In genomic region chr6:31651602-31652191, GRCh38 we compare ENCODE assay signal across 8 cellular contexts. TPM values are rescaled to one million over a fixed set of nuclear protein-coding genes. Genes with fewer than 3 reads are reported as not detected.
A peak's percentile ranks its signal among the peaks of the same experiment; 100 is the strongest.
DNase-seq lines count a peak whose midpoint lies in the region; ATAC-seq and TF ChIP-seq lines count a peak whose summit lies in the region.

No MANE protein-coding gene starts in this region.

- H3K4me3 ChIP-seq in SJCRH30 (peak overlapping the region; percentile 99), duodenal mucosa (ENCODE audit: low read depth in 1 of 2, low read length in 2 of 2) (peak overlapping the region; percentile 77 to 96), lower lobe of right lung (peak overlapping the region; percentile 87), thymus (ENCODE audit: low read length) (peak overlapping the region; percentile 72)

- CTCF ChIA-PET in activated CD4-positive, alpha-beta T cell treated with anti-CD3 and anti-CD28 coated beads for 36 hours (lab: Charles Lee): interaction anchor here (0.6 to 5.8 kb wide), 13 partner anchors 10 to 544 kb away, joined by 3 to 39 read pairs (median 4); partner anchors contain the start of genes C6orf47, GPANK1, HSPA1B and LY6G5B

- no peaks in the 10 kb centered on the region for H3K27me3 Mint-ChIP-seq in activated CD4-positive, alpha-beta T cell treated with anti-CD3 and anti-CD28 coated beads for 36 hours
- H3K27me3 Mint-ChIP-seq in IgD-negative memory B cell: no peaks in the 10 kb centered on the region

- H3K27ac ChIP-seq in SJCRH30 (peak overlapping the region; percentile 97), duodenal mucosa (ENCODE audit: low read depth, low read length) (peak overlapping the region; percentile 100), lower lobe of right lung (peak overlapping the region; percentile 96), thymus (ENCODE audit: low read depth) (peak overlapping the region; percentile 97)

- peaks cover 28% of the 10 kb centered on the region for H3K4me1 Mint-ChIP-seq in activated CD4-positive, alpha-beta T cell treated with anti-CD3 and anti-CD28 coated beads for 36 hours
- peaks cover 18 to 30% (median 23%) of the 10 kb centered on the region in 3 donors for H3K4me1 Mint-ChIP-seq in IgD-negative memory B cell

- peak overlapping the region; percentile 89 to 92 for H3K9ac ChIP-seq in duodenal mucosa (ENCODE audit: low read depth in 1 of 2, low read length in 2 of 2)

- peak; percentile 76 for DNase-seq in activated CD4-positive, alpha-beta T cell treated with anti-CD3 and anti-CD28 coated beads for 36 hours
- DNase-seq in activated CD4-positive, alpha-beta T cell treated with anti-CD3 and anti-CD28 coated beads for 4 hours: no peak
- no peak for DNase-seq in SJCRH30
- no peak for DNase-seq in lower lobe of right lung

- H3K9me3 ChIP-seq in SJCRH30 (replicated peaks) (no peaks in the 10 kb centered on the region), duodenal mucosa (ENCODE audit: control insufficient read depth in 1 of 2, low read length in 2 of 2) (no peaks in the 10 kb centered on the region), lower lobe of right lung (no peaks in the 10 kb centered on the region), thymus (ENCODE audit: control insufficient read depth) (no peaks in the 10 kb centered on the region)

- TF ChIP-seq CTCF in lower lobe of right lung (IDR thresholded peaks at IDR 0.05): no peak

- no peaks in the 10 kb centered on the region for H3K9me3 Mint-ChIP-seq in activated CD4-positive, alpha-beta T cell treated with anti-CD3 and anti-CD28 coated beads for 36 hours (ENCODE audit: low read depth)
- H3K9me3 Mint-ChIP-seq in IgD-negative memory B cell: no peaks in the 10 kb centered on the region

- WGBS in thymus: 5% methylated on average over 29 of the region's 29 CpGs

- no peaks in the 10 kb centered on the region for H3K27me3 ChIP-seq in SJCRH30
- H3K27me3 ChIP-seq in duodenal mucosa (ENCODE audit: control insufficient read depth in 1 of 2, insufficient read depth in 2 of 2, low read length in 2 of 2): no peaks in the 10 kb centered on the region
- no peaks in the 10 kb centered on the region for H3K27me3 ChIP-seq in lower lobe of right lung (ENCODE audit: low read depth)
- H3K27me3 ChIP-seq in thymus (ENCODE audit: control insufficient read depth, insufficient read depth): no peaks in the 10 kb centered on the region

- POLR2A ChIA-PET in activated CD4-positive, alpha-beta T cell treated with anti-CD3 and anti-CD28 coated beads for 36 hours (lab: Charles Lee): interaction anchor here (0.6 to 6.0 kb wide), 15 partner anchors 10 to 307 kb away, joined by 3 to 72 read pairs (median 4); partner anchors contain the start of genes ABHD16A, AIF1, C6orf47 and CLIC1

- H3K36me3 Mint-ChIP-seq in activated CD4-positive, alpha-beta T cell treated with anti-CD3 and anti-CD28 coated beads for 36 hours (ENCODE audit: low read depth): peaks cover 41% of the 10 kb centered on the region
- H3K36me3 Mint-ChIP-seq in IgD-negative memory B cell: peaks cover 7% of the 10 kb centered on the region

- H3K36me3 ChIP-seq in SJCRH30: peaks cover 20% of the 10 kb centered on the region; the same call in 1 of the 2 replicates
- H3K36me3 ChIP-seq in duodenal mucosa (ENCODE audit: control insufficient read depth in 1 of 2, insufficient read depth in 2 of 2, low read length in 2 of 2): peaks cover 21 to 43% of the 10 kb centered on the region in 2 donors
- peaks cover 58% of the 10 kb centered on the region for H3K36me3 ChIP-seq in lower lobe of right lung
- peaks cover 31% of the 10 kb centered on the region for H3K36me3 ChIP-seq in thymus (ENCODE audit: control insufficient read depth, insufficient read depth)

- H3K27ac Mint-ChIP-seq in activated CD4-positive, alpha-beta T cell treated with anti-CD3 and anti-CD28 coated beads for 36 hours: peak overlapping the region; percentile 96
- peak overlapping the region; percentile 98 to 100 (median 100) for H3K27ac Mint-ChIP-seq in IgD-negative memory B cell

- peak; percentile 62 for ATAC-seq in activated CD4-positive, alpha-beta T cell treated with anti-CD3 and anti-CD28 coated beads for 36 hours
- ATAC-seq in GM21723 (IDR thresholded peaks at IDR 0.05; ENCODE audit: unreplicated experiment) (peak; percentile 18), lower lobe of right lung (peak; percentile 79 to 82)

- intact Hi-C loops in activated CD4-positive, alpha-beta T cell treated with anti-CD3 and anti-CD28 coated beads for 36 hours (cut with DNase I, micrococcal nuclease): loop anchor here (1.0 to 5.0 kb wide), 20 partner anchors 9 to 1095 kb away; partner anchors contain the start of genes ABHD16A (in 2 of the 2), C6orf47 (in 2 of the 2), PRRC2A (in 2 of the 2) and AGPAT1 (in 1 of the 2)
- intact Hi-C loops in lower lobe of right lung (cut with DNase I): no loop called here

- peak overlapping the region; percentile 88 for H3K4me3 Mint-ChIP-seq in activated CD4-positive, alpha-beta T cell treated with anti-CD3 and anti-CD28 coated beads for 36 hours
- peak overlapping the region; percentile 94 to 98 (median 97) for H3K4me3 Mint-ChIP-seq in IgD-negative memory B cell

- no peaks in the 10 kb centered on the region for H3K4me1 ChIP-seq in SJCRH30
- peaks cover 25 to 31% of the 10 kb centered on the region in 2 donors for H3K4me1 ChIP-seq in duodenal mucosa (ENCODE audit: control insufficient read depth in 1 of 2, insufficient read depth in 2 of 2, low read length in 2 of 2)
- H3K4me1 ChIP-seq in lower lobe of right lung: peaks cover 25% of the 10 kb centered on the region
- peaks cover 9% of the 10 kb centered on the region for H3K4me1 ChIP-seq in thymus (ENCODE audit: control insufficient read depth, insufficient read depth, low read length)

RNA-seq across cellular contexts. Expression of gene BAG6, which starts 0.8 kb away (rescaled TPM):
- total RNA-seq in activated CD4-positive, alpha-beta T cell treated with anti-CD3 and anti-CD28 coated beads for 36 hours: 100 to 1,000 TPM; 334 to 339 TPM
- polyA plus RNA-seq in IgD-negative memory B cell (30.9 TPM), thymus (271 TPM)
- total RNA-seq in SJCRH30 (2014; rRNA removed; shearing (Covaris generic)): 165 and 188 TPM in 2 replicates
- 253 TPM for total RNA-seq in lower lobe of right lung

RNA-seq across cellular contexts. Expression of gene APOM, which starts 4.0 kb away (rescaled TPM):
- total RNA-seq in activated CD4-positive, alpha-beta T cell treated with anti-CD3 and anti-CD28 coated beads for 36 hours: 1 to 10 TPM; 3.4 to 4.0 TPM
- polyA plus RNA-seq in IgD-negative memory B cell (8.5 TPM), thymus (9.1 TPM)
- total RNA-seq in SJCRH30 (2014; rRNA removed; shearing (Covaris generic)): 1.8 and 2.0 TPM in 2 replicates
- total RNA-seq in lower lobe of right lung: 1.6 TPM

RNA-seq across cellular contexts. Expression of gene C6orf47, which starts 8.9 kb away (rescaled TPM):
- total RNA-seq in activated CD4-positive, alpha-beta T cell treated with anti-CD3 and anti-CD28 coated beads for 36 hours: 10 to 100 TPM; 10.1 to 11.7 TPM
- polyA plus RNA-seq in IgD-negative memory B cell: 28.1 TPM
- total RNA-seq in SJCRH30 (2014; rRNA removed; shearing (Covaris generic)): 17.6 and 19.0 TPM in 2 replicates
- 24.7 TPM for total RNA-seq in lower lobe of right lung
- 16.7 TPM for polyA plus RNA-seq in thymus

RNA-seq across cellular contexts. Expression of gene GPANK1, which starts 13.1 kb away (rescaled TPM):
- total RNA-seq in activated CD4-positive, alpha-beta T cell treated with anti-CD3 and anti-CD28 coated beads for 36 hours: 10 to 100 TPM; 35.2 to 42.8 TPM
- polyA plus RNA-seq in IgD-negative memory B cell (24.1 TPM), thymus (13.8 TPM)
- 19.5 and 23.6 TPM in 2 replicates for total RNA-seq in SJCRH30 (2014; rRNA removed; shearing (Covaris generic))
- 15.4 TPM for total RNA-seq in lower lobe of right lung

RNA-seq across cellular contexts. Expression of gene CSNK2B, which starts 14.2 kb away (rescaled TPM):
- total RNA-seq in activated CD4-positive, alpha-beta T cell treated with anti-CD3 and anti-CD28 coated beads for 36 hours: 100 to 1,000 TPM; 239 to 346 TPM
- polyA plus RNA-seq in IgD-negative memory B cell: 268 TPM
- 197 and 208 TPM in 2 replicates for total RNA-seq in SJCRH30 (2014; rRNA removed; shearing (Covaris generic))
- 117 TPM for total RNA-seq in lower lobe of right lung
- polyA plus RNA-seq in thymus: 169 TPM

Comparison
In these comparisons a context has a peak if more than half of its experiments do, and no peak if none do; other contexts are left out.
1. ATAC-seq: peak in every context shown above with its lines; median percentile 80 in lower lobe of right lung; 62 in activated CD4-positive, alpha-beta T cell treated with anti-CD3 and anti-CD28 coated beads for 36 hours; 18 in GM21723.